In the genomic region with DNA sequence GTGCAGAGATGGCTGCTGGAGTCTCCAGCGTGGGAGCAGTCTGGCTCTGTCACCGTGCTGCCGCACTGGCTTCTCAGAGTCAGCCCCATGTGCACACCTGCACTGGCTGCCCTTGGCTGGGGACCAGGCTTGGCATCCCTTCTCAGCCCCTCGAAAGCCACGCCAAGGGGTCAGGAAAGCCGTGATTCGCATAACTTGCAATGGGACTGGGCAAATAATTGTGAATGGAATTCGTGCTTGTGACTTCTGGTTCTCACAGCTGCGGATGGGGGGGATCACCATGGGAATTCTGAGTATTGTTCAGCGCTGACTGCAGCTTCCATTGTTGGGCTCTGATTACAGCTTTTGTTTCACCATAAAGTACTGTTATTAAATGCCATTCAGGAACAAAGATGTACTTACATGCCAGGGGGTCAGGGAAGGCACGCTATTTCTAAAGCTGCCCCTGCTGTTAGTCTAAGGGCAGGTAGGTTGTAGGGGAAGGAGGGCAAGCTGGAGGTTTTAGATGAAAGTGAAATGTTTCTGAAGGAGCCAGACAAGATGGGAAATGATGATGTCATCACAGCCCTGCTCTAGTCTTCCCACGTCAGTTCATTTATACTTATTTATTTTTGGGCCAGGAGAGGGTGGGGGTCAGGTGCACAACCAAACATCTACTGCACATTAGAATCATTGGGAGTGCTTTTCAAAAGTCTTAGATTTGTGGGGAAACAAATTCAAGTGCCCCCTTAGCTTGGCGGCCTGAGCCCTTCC, we compare ENCODE assay signal across 18 cellular contexts. TPM values are rescaled to one million over a fixed set of nuclear protein-coding genes. Genes with fewer than 3 reads are reported as not detected.
DNase-seq lines count a peak whose midpoint lies in the region; ATAC-seq and TF ChIP-seq lines count a peak whose summit lies in the region.
"Had no signal": no experiment of that assay in that cellular context is flagged by ENCODE, and none has a peak within 500 bp of the region (broad histone marks: within the 10 kb centered on the region; RNA-seq: fewer than 3 reads in every experiment).

No MANE protein-coding gene starts in this region.

- no peak for TF ChIP-seq EP300 in sigmoid colon (IDR thresholded peaks at IDR 0.05)

- CTCF ChIA-PET in activated CD8-positive, alpha-beta memory T cell treated with anti-CD3 and anti-CD28 coated beads, Interleukin-2, amount 10 ng/mL, durations not matched to agents 7 days and 5 days (lab: Charles Lee), result interaction anchor here (1.4 kb wide), 1 partner anchor 66 kb away, joined by 4 read pairs; no protein-coding TSS in a partner anchor
- CTCF ChIA-PET in WTC11 (lab: Charles Lee), result interaction anchor here (1.5 kb wide), 1 partner anchor 89 kb away, joined by 7 read pairs; no protein-coding TSS in a partner anchor

- POLR2A ChIA-PET in WTC11 (lab: Charles Lee), result no interaction called here

- no peaks in the 10 kb centered on the region for H3K9me3 Mint-ChIP-seq in activated CD8-positive, alpha-beta memory T cell treated with anti-CD3 and anti-CD28 coated beads, Interleukin-2, amount 10 ng/mL, durations not matched to agents 7 days and 5 days (ENCODE audit: low read depth)
- H3K9me3 Mint-ChIP-seq in WTC11, result peaks cover 13% of the 10 kb centered on the region
- H3K9me3 Mint-ChIP-seq: activated naive CD4-positive, alpha-beta T cell treated with anti-CD3 and anti-CD28 coated beads, Interleukin-2, amount 10 ng/mL, durations not matched to agents 7 days and 5 days had no signal

- peak overlapping the region; percentile 7 for H3K4me2 ChIP-seq in skeletal muscle satellite cell (ENCODE audit: low read length)

- no peaks in the 10 kb centered on the region for H3K36me3 Mint-ChIP-seq in activated CD8-positive, alpha-beta memory T cell treated with anti-CD3 and anti-CD28 coated beads, Interleukin-2, amount 10 ng/mL, durations not matched to agents 7 days and 5 days
- peaks cover 6% of the 10 kb centered on the region; the same call in 1 of the 2 replicates for H3K36me3 Mint-ChIP-seq in WTC11
- H3K36me3 Mint-ChIP-seq: activated naive CD4-positive, alpha-beta T cell treated with anti-CD3 and anti-CD28 coated beads, Interleukin-2, amount 10 ng/mL, durations not matched to agents 7 days and 5 days had no signal

- no peaks in the 10 kb centered on the region for H3K9me3 ChIP-seq in skeletal muscle satellite cell (replicated peaks; ENCODE audit: low read length)
- no peaks in the 10 kb centered on the region for H3K9me3 ChIP-seq in sigmoid colon
- H3K9me3 ChIP-seq: Peyer's patch, testis had no signal

- TF ChIP-seq POLR2A in sigmoid colon (IDR thresholded peaks at IDR 0.05), result no peak

- no peak for ATAC-seq in activated CD8-positive, alpha-beta memory T cell treated with anti-CD3 and anti-CD28 coated beads, Interleukin-2, amount 10 ng/mL, durations not matched to agents 7 days and 5 days
- ATAC-seq in WTC11 (peak; percentile 52), HG03108 (IDR thresholded peaks at IDR 0.05; ENCODE audit: unreplicated experiment) (no peak)

- H3K36me3 ChIP-seq in skeletal muscle satellite cell (ENCODE audit: insufficient read depth, low read length) (no peaks in the 10 kb centered on the region), sigmoid colon (no peaks in the 10 kb centered on the region)
- H3K36me3 ChIP-seq: Peyer's patch, WERI-Rb-1 had no signal

- H3K4me3 ChIP-seq in skeletal muscle satellite cell (ENCODE audit: low read length) (no peak overlapping the region), sigmoid colon (no peak overlapping the region)
- H3K4me3 ChIP-seq: GM23248, Peyer's patch, testis had no signal

- TF ChIP-seq CTCF in WTC11 (IDR thresholded peaks at IDR 0.05) (no peak), sigmoid colon (IDR thresholded peaks at IDR 0.05) (no peak)

- WGBS in sigmoid colon, 2 donors, result 77 to 87% methylated on average over 13 of the region's 13 CpGs

- no peak overlapping the region for H3K27ac ChIP-seq in sigmoid colon
- H3K27ac ChIP-seq: GM23248, Peyer's patch, testis, WERI-Rb-1 had no signal

- H3K27me3 Mint-ChIP-seq in activated CD8-positive, alpha-beta memory T cell treated with anti-CD3 and anti-CD28 coated beads, Interleukin-2, amount 10 ng/mL, durations not matched to agents 7 days and 5 days, result peaks cover 71% of the 10 kb centered on the region
- H3K27me3 Mint-ChIP-seq in WTC11 (ENCODE audit: low read depth), result peaks cover 15% of the 10 kb centered on the region
- H3K27me3 Mint-ChIP-seq: progenitor cell of endocrine pancreas had no signal

- intact Hi-C loops in sigmoid colon (cut with DNase I), result no loop called here

- H3K9ac ChIP-seq in skeletal muscle satellite cell (ENCODE audit: low read depth, low read length), result no peak overlapping the region
- H3K9ac ChIP-seq: GM23248 had no signal

- H3K27me3 ChIP-seq in skeletal muscle satellite cell (ENCODE audit: control insufficient read depth, insufficient read depth, low read length) (peaks cover 38% of the 10 kb centered on the region), sigmoid colon (no peaks in the 10 kb centered on the region)
- H3K27me3 ChIP-seq: Peyer's patch, testis had no signal

- H3K4me3 Mint-ChIP-seq in activated CD8-positive, alpha-beta memory T cell treated with anti-CD3 and anti-CD28 coated beads, Interleukin-2, amount 10 ng/mL, durations not matched to agents 7 days and 5 days, result no peak overlapping the region
- no peak overlapping the region for H3K4me3 Mint-ChIP-seq in WTC11
- H3K4me3 Mint-ChIP-seq: activated naive CD4-positive, alpha-beta T cell treated with anti-CD3 and anti-CD28 coated beads, Interleukin-2, amount 10 ng/mL, durations not matched to agents 7 days and 5 days had no signal

- peak; percentile 40 for DNase-seq in activated CD8-positive, alpha-beta memory T cell treated with anti-CD3 and anti-CD28 coated beads for 24 hours
- DNase-seq in activated CD8-positive, alpha-beta memory T cell treated with anti-CD3 and anti-CD28 coated beads, Interleukin-2, amount 10 ng/mL, durations not matched to agents 7 days and 5 days, result no peak
- DNase-seq in WTC11 (ENCODE audit: low spot score), result no peak
- DNase-seq in hippocampal formation (lab: John Stamatoyannopoulos, UW), result peak; percentile 53 to 86
- no peak for DNase-seq in sigmoid colon
- no peak for DNase-seq in Kasumi-1 (lab: John Stamatoyannopoulos, UW)
- DNase-seq: activated naive CD4-positive, alpha-beta T cell treated with anti-CD3 and anti-CD28 coated beads, Interleukin-2, amount 10 ng/mL, durations not matched to agents 7 days and 5 days; GM23248; KBM-7; NCI-H1694; NCI-H774; Peyer's patch; SW 1271; testis; WERI-Rb-1 had no signal

- H3K4me1 Mint-ChIP-seq in activated CD8-positive, alpha-beta memory T cell treated with anti-CD3 and anti-CD28 coated beads, Interleukin-2, amount 10 ng/mL, durations not matched to agents 7 days and 5 days, result peaks cover 3% of the 10 kb centered on the region
- peaks cover 17% of the 10 kb centered on the region for H3K4me1 Mint-ChIP-seq in WTC11

- H3K27ac Mint-ChIP-seq in activated CD8-positive, alpha-beta memory T cell treated with anti-CD3 and anti-CD28 coated beads, Interleukin-2, amount 10 ng/mL, durations not matched to agents 7 days and 5 days, result no peak overlapping the region
- H3K27ac Mint-ChIP-seq in WTC11, result no peak overlapping the region
- H3K27ac Mint-ChIP-seq: activated naive CD4-positive, alpha-beta T cell treated with anti-CD3 and anti-CD28 coated beads, Interleukin-2, amount 10 ng/mL, durations not matched to agents 7 days and 5 days; progenitor cell of endocrine pancreas had no signal

- H3K4me1 ChIP-seq in skeletal muscle satellite cell (ENCODE audit: control insufficient read depth, insufficient read depth, low read length), result peaks cover 6% of the 10 kb centered on the region
- H3K4me1 ChIP-seq in sigmoid colon, result peaks cover 0 to 43% (median 35%) of the 10 kb centered on the region in 4 donors

TF ChIP-seq in WTC11, 78 proteins besides CTCF, POLR2A, EP300 and RAD21 (continues in another document):
- TF ChIP-seq HMGA2 (CRISPR knock-in tag; IDR thresholded peaks at IDR 0.05) (no peak), NR2C2 (CRISPR knock-in tag; IDR thresholded peaks at IDR 0.05) (no peak), GRHL2 (CRISPR knock-in tag; IDR thresholded peaks at IDR 0.05; ENCODE audit: insufficient replicate concordance, severe bottlenecking) (no peak), FOXK1 (CRISPR knock-in tag; IDR thresholded peaks at IDR 0.05) (no peak), OVOL2 (CRISPR knock-in tag; IDR thresholded peaks at IDR 0.05; ENCODE audit: borderline replicate concordance) (no peak), ZNF138 (CRISPR knock-in tag; conservative IDR thresholded peaks at IDR 0.05) (no peak), GTF2I (CRISPR knock-in tag; conservative IDR thresholded peaks at IDR 0.05) (no peak), MXD4 (CRISPR knock-in tag; IDR thresholded peaks at IDR 0.05; ENCODE audit: borderline replicate concordance) (no peak), ZNF121 (CRISPR knock-in tag; IDR thresholded peaks at IDR 0.05) (no peak), ETV6 (CRISPR knock-in tag; IDR thresholded peaks at IDR 0.05) (no peak)
- TF ChIP-seq, protein P1, sequence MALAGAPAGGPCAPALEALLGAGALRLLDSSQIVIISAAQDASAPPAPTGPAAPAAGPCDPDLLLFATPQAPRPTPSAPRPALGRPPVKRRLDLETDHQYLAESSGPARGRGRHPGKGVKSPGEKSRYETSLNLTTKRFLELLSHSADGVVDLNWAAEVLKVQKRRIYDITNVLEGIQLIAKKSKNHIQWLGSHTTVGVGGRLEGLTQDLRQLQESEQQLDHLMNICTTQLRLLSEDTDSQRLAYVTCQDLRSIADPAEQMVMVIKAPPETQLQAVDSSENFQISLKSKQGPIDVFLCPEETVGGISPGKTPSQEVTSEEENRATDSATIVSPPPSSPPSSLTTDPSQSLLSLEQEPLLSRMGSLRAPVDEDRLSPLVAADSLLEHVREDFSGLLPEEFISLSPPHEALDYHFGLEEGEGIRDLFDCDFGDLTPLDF (CRISPR knock-in tag; IDR thresholded peaks at IDR 0.05), result no peak
- TF ChIP-seq, protein P2, sequence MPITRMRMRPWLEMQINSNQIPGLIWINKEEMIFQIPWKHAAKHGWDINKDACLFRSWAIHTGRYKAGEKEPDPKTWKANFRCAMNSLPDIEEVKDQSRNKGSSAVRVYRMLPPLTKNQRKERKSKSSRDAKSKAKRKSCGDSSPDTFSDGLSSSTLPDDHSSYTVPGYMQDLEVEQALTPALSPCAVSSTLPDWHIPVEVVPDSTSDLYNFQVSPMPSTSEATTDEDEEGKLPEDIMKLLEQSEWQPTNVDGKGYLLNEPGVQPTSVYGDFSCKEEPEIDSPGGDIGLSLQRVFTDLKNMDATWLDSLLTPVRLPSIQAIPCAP (CRISPR knock-in tag; IDR thresholded peaks at IDR 0.05), result no peak

RNA-seq across cellular contexts. Expression of a gene that starts 5.8 kb away (rescaled TPM):
- total RNA-seq in activated CD8-positive, alpha-beta memory T cell treated with anti-CD3 and anti-CD28 coated beads, Interleukin-2, amount 10 ng/mL, durations not matched to agents 7 days and 5 days, result 1 to 10 TPM; 5.3 to 7.2 TPM
- total RNA-seq in WTC11 (2021) (34.6 to 46.6 TPM (median 43.7 TPM) in 3 replicates), sigmoid colon (10 to 100 TPM; 34.1 to 53.2 (median 50.4) TPM)
- 16.5 and 19.2 TPM in 2 replicates for total RNA-seq in skeletal muscle satellite cell (2012; rRNA removed)
- polyA plus RNA-seq in sigmoid colon, result 10 to 100 TPM; 20.9 to 38.4 (median 22.8) TPM

Comparison
In these comparisons a context has a peak if more than half of its experiments do, and no peak if none do; other contexts are left out.
1. DNase-seq: peak in activated CD8-positive, alpha-beta memory T cell treated with anti-CD3 and anti-CD28 coated beads for 24 hours (single experiment) and hippocampal formation (2 of 2); none in activated CD8-positive, alpha-beta memory T cell treated with anti-CD3 and anti-CD28 coated beads, Interleukin-2, amount 10 ng/mL, durations not matched to agents 7 days and 5 days (single experiment), WTC11 (single experiment), sigmoid colon (single experiment) and Kasumi-1 (0 of 2).